15 cellular contexts compared by ENCODE assay signal in the genomic region with DNA sequence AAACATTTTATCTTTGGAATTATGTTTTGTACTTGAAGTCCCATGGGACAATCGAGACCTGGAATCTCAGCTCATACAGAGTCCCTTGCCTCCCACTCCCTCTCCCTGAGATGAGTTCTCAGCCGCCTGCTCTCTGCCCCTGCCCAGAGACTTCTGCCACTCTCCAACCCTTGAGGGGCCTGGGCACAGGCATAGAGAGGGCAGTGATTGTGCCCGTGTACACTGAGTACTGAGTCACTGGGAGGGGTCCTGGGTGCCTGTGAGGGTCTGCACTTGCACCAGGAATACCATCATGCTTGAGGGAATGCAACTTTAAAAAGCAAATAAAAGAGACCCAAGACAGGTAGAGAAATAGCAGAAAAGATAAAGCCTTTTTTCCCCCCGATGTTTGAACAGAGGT.
DNase-seq lines count a peak whose midpoint lies in the region; ATAC-seq and TF ChIP-seq lines count a peak whose summit lies in the region.
"Had no signal": no experiment of that assay in that cellular context is flagged by ENCODE, and none has a peak within 500 bp of the region (broad histone marks: within the 10 kb centered on the region; RNA-seq: fewer than 3 reads in every experiment).

No MANE protein-coding gene starts in this region.

- H3K9ac ChIP-seq in Karpas-422 (ENCODE audit: low read length) (no peak overlapping the region), mammary epithelial cell (ENCODE audit: insufficient read depth, low read length) (no peak overlapping the region)

- H3K79me2 ChIP-seq in Karpas-422 (ENCODE audit: low read length) = no peaks in the 10 kb centered on the region
- no peaks in the 10 kb centered on the region for H3K79me2 ChIP-seq in mammary epithelial cell (ENCODE audit: insufficient read depth, low read length)

- dilution Hi-C loops in mammary epithelial cell (cut with HindIII; ENCODE audit: low sequenced_read_pairs) = no loop called here

- CTCF ChIA-PET in mammary epithelial cell (lab: Charles Lee; ENCODE audit: low non-redundant PET) = no interaction called here

- TF ChIP-seq CTCF in lower lobe of right lung (IDR thresholded peaks at IDR 0.05) (no peak), upper lobe of right lung (IDR thresholded peaks at IDR 0.05) (no peak), mammary epithelial cell (conservative IDR thresholded peaks at IDR 0.05 in 1 of 2, IDR thresholded peaks at IDR 0.05 in 1 of 2; ENCODE audit: extremely low read depth in 1 of 2, insufficient read depth in 1 of 2, low read depth in 1 of 2, low read length in 2 of 2) (no peak)

- H3K27me3 ChIP-seq in Karpas-422 (ENCODE audit: low read length) (no peaks in the 10 kb centered on the region), lower lobe of right lung (ENCODE audit: low read depth) (no peaks in the 10 kb centered on the region), upper lobe of right lung (no peaks in the 10 kb centered on the region), mammary epithelial cell (ENCODE audit: insufficient read depth, low read length) (no peaks in the 10 kb centered on the region)

- ATAC-seq in lower lobe of right lung = peak in 1 of 2 donors; percentile 37
- ATAC-seq in upper lobe of right lung = peak; percentile 27
- ATAC-seq in GM18498 (IDR thresholded peaks at IDR 0.05; ENCODE audit: unreplicated experiment) = no peak
- ATAC-seq: GM23338 had no signal

- DNase-seq in Karpas-422 = peak; percentile 33
- peak; percentile 10 for DNase-seq in lower lobe of right lung
- peak; percentile 41 for DNase-seq in upper lobe of right lung
- DNase-seq in cortex of kidney (lab: John Stamatoyannopoulos, UW) = no peak
- DNase-seq in mammary epithelial cell = no peak
- DNase-seq: C1 segment of cervical spinal cord; Calu3; CD4-positive, alpha-beta memory T cell; COR-L47; DMS153; DND-41; HFFc6 had no signal

- H4K20me1 ChIP-seq in Karpas-422 (ENCODE audit: insufficient read depth, low read depth, low read length) (no peaks in the 10 kb centered on the region), mammary epithelial cell (ENCODE audit: insufficient read depth, low read length) (no peaks in the 10 kb centered on the region)

- H3K27ac ChIP-seq in Karpas-422 (ENCODE audit: low read length) (no peak overlapping the region), lower lobe of right lung (no peak overlapping the region), upper lobe of right lung (no peak overlapping the region), mammary epithelial cell (ENCODE audit: insufficient read depth, low read depth, low read length) (no peak overlapping the region)

- H3K4me2 ChIP-seq in Karpas-422 (ENCODE audit: low read depth, low read length, poor library complexity, severe bottlenecking) = no peak overlapping the region
- H3K4me2 ChIP-seq in mammary epithelial cell (ENCODE audit: insufficient read depth, low read depth, low read length) = no peak overlapping the region
- H3K4me2 ChIP-seq: GM23338 had no signal

- H3K4me1 ChIP-seq in Karpas-422 (ENCODE audit: low read length) = no peaks in the 10 kb centered on the region
- H3K4me1 ChIP-seq in lower lobe of right lung = no peaks in the 10 kb centered on the region
- no peaks in the 10 kb centered on the region for H3K4me1 ChIP-seq in upper lobe of right lung
- no peaks in the 10 kb centered on the region for H3K4me1 ChIP-seq in mammary epithelial cell (ENCODE audit: insufficient read depth, low read length)

- no peak overlapping the region for H2AFZ ChIP-seq in Karpas-422 (ENCODE audit: low read length)
- no peak overlapping the region for H2AFZ ChIP-seq in mammary epithelial cell (ENCODE audit: low read depth, low read length)
- H2AFZ ChIP-seq: GM23338 had no signal

- no TSS peak for BruUV-seq in mammary epithelial cell (replicated peaks; lab: Mats Ljungman, UMichigan)

- H3K36me3 ChIP-seq in Karpas-422 (ENCODE audit: insufficient read depth, low read length) = no peaks in the 10 kb centered on the region
- H3K36me3 ChIP-seq in lower lobe of right lung = no peaks in the 10 kb centered on the region
- no peaks in the 10 kb centered on the region for H3K36me3 ChIP-seq in upper lobe of right lung
- H3K36me3 ChIP-seq in mammary epithelial cell (ENCODE audit: insufficient read depth, low read length) = no peaks in the 10 kb centered on the region
- H3K36me3 ChIP-seq: HAP-1 had no signal

- H3K9me2 ChIP-seq in Karpas-422 (replicated peaks; ENCODE audit: insufficient read depth, low read length) = no peaks in the 10 kb centered on the region

- in situ Hi-C loops in mammary epithelial cell (cut with MboI; ENCODE audit: low sequenced_read_pairs in 2 of 2) = no loop called here

- intact Hi-C loops in lower lobe of right lung (cut with DNase I) = no loop called here
- intact Hi-C loops in upper lobe of right lung (cut with DNase I) = no loop called here
- intact Hi-C loops in mammary epithelial cell (cut with micrococcal nuclease) = no loop called here

- H3K4me3 ChIP-seq in Karpas-422 (ENCODE audit: low read length) = no peak overlapping the region
- no peak overlapping the region for H3K4me3 ChIP-seq in lower lobe of right lung
- no peak overlapping the region for H3K4me3 ChIP-seq in upper lobe of right lung
- H3K4me3 ChIP-seq in mammary epithelial cell (replicated peaks in 1 of 3; ENCODE audit: insufficient read depth in 1 of 3, low read depth in 2 of 3, low read length in 3 of 3) = no peak overlapping the region
- H3K4me3 ChIP-seq: GM23338, HAP-1 had no signal

- no peaks in the 10 kb centered on the region; the same call in none of the 2 replicates for H3K9me3 ChIP-seq in Karpas-422 (ENCODE audit: low read length)
- no peaks in the 10 kb centered on the region for H3K9me3 ChIP-seq in lower lobe of right lung
- H3K9me3 ChIP-seq in upper lobe of right lung = no peaks in the 10 kb centered on the region
- no peaks in the 10 kb centered on the region for H3K9me3 ChIP-seq in mammary epithelial cell (replicated peaks; ENCODE audit: insufficient read depth, low read length)
- H3K9me3 ChIP-seq: HAP-1 had no signal

- WGBS in mammary epithelial cell (ENCODE audit: low coverage, missing lambda C conversion rate) = 59% methylated on average over 3 of the region's 4 CpGs

Comparison
In these comparisons a context has a peak if more than half of its experiments do, and no peak if none do; other contexts are left out.
1. DNase-seq: peak in Karpas-422 (single experiment), lower lobe of right lung (single experiment) and upper lobe of right lung (single experiment); none in cortex of kidney (single experiment) and mammary epithelial cell (single experiment).